In the genomic region with DNA sequence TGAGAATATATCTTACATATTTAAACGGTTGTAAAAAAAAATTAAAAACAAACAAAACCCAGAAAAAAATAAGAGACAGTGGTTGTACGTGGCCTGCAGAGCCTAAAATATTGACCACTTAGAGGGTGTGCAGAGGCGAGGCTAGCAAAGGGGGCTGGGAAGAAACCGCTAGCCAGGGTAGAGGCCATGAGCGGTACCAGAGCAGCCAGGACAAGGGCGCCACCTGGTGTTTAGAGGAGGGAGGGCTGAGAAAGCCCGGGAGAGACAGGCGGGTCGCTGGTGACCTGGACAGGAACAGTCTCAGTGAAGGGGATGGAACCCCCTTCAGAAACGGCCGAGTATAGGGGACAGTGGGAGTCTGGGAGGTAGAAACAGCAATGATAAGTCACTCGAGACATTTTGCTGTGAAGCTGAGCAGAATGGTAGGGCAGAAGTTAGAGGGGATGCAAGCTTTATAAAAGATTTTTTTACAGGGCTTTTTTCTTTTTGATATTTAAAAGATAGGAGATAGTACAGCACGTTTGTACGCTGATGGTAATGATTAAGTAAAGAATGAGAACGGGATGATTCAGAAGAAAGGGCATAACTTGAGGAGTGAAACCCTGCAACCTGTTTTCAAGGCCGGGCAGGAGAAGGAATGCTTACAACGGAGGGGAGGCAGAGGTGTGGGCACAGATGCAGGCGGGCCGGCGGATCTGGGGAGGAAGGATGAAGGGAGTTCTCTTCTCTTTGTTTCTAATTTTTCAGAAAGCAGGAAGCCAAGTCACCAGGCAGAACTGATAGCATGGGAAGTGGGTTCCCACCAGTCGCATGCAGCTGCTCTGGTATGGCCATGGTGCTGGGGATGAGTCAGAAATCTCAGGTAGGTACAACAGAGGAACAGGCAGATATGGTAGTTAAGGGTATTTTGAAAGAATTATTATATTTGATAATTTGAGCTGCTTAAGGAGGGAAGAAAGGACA, we compare ENCODE assay signal across 8 cellular contexts.
DNase-seq lines count a peak whose midpoint lies in the region; ATAC-seq, FAIRE-seq and TF ChIP-seq lines count a peak whose summit lies in the region.

No MANE protein-coding gene starts in this region.

- TF ChIP-seq POLR2A in IMR-90 (IDR thresholded peaks at IDR 0.05; ENCODE audit: low read depth, low read length): no peak

- peaks cover 6% of the 10 kb centered on the region for H3K27me3 Mint-ChIP-seq in activated naive CD4-positive, alpha-beta T cell treated with anti-CD3 and anti-CD28 coated beads for 36 hours (ENCODE audit: low read depth)

- CTCF ChIA-PET in IMR-90 (lab: Yijun Ruan, JAX): interaction anchor here (0.6 to 1.5 kb wide), 4 partner anchors 17 to 77 kb away, joined by 3 to 13 read pairs (median 3); partner anchors contain the start of genes FAM229B and TUBE1
- CTCF ChIA-PET in activated naive CD4-positive, alpha-beta T cell treated with anti-CD3 and anti-CD28 coated beads for 36 hours (lab: Charles Lee): interaction anchor here (0.6 to 8.1 kb wide), 53 partner anchors 9 to 905 kb away, joined by 3 to 140 read pairs (median 4); partner anchors contain the start of genes CCN6, FAM229B and TUBE1

- H3K36me3 Mint-ChIP-seq in activated naive CD4-positive, alpha-beta T cell treated with anti-CD3 and anti-CD28 coated beads for 36 hours (ENCODE audit: low read depth): no peaks in the 10 kb centered on the region

- no peak overlapping the region for H4K91ac ChIP-seq in IMR-90 (ENCODE audit: insufficient read depth, low read depth, low read length)

- POLR2A ChIA-PET in IMR-90 (lab: Charles Lee; ENCODE audit: unreplicated experiment): interaction anchor here (0.6 kb wide), 1 partner anchor 83 kb away, joined by 3 read pairs; no protein-coding TSS in a partner anchor

- no peak overlapping the region for H3K56ac ChIP-seq in IMR-90 (ENCODE audit: extremely low read depth, insufficient read depth, low read length)

- H3K36me3 ChIP-seq in ES-I3 (ENCODE audit: insufficient read depth, low read length) (no peaks in the 10 kb centered on the region), IMR-90 (ENCODE audit: control insufficient read depth, insufficient read depth, low read length) (peaks cover 43% of the 10 kb centered on the region), right atrium auricular region (peaks cover 55% of the 10 kb centered on the region), small intestine (ENCODE audit: control insufficient read depth in 2 of 2, insufficient read depth in 2 of 2, low read length in 2 of 2) (no peaks in the 10 kb centered on the region)

- H2AFZ ChIP-seq in IMR-90 (replicated peaks; ENCODE audit: low read length, poor library complexity): peak overlapping the region; percentile 67

- H3K9me3 ChIP-seq in ES-I3 (ENCODE audit: control insufficient read depth, insufficient read depth, low read length) (no peaks in the 10 kb centered on the region), IMR-90 (ENCODE audit: control insufficient read depth, insufficient read depth, low read length) (no peaks in the 10 kb centered on the region), right atrium auricular region (no peaks in the 10 kb centered on the region), small intestine (ENCODE audit: control insufficient read depth, low read depth) (no peaks in the 10 kb centered on the region)

- no peak overlapping the region for H4K8ac ChIP-seq in IMR-90 (ENCODE audit: low read depth in 2 of 2, low read length in 2 of 2)

- no peak overlapping the region for H3K18ac ChIP-seq in IMR-90 (ENCODE audit: low read depth, low read length)

- H3K9ac ChIP-seq in ES-I3 (ENCODE audit: low read depth, low read length): peak overlapping the region; percentile 22; the same call in 1 of the 2 replicates
- H3K9ac ChIP-seq in IMR-90 (ENCODE audit: low read depth, low read length): no peak overlapping the region

- H3K27me3 ChIP-seq in IMR-90 (ENCODE audit: control insufficient read depth, insufficient read depth, low read length): no peaks in the 10 kb centered on the region
- H3K27me3 ChIP-seq in right atrium auricular region: no peaks in the 10 kb centered on the region
- H3K27me3 ChIP-seq in small intestine (ENCODE audit: control insufficient read depth in 2 of 2, insufficient read depth in 2 of 2, low read length in 2 of 2): no peaks in the 10 kb centered on the region

- no peak overlapping the region for H2AK9ac ChIP-seq in IMR-90 (replicated peaks; ENCODE audit: low read depth, low read length, poor library complexity)

- H3K14ac ChIP-seq in IMR-90 (replicated peaks; ENCODE audit: low read depth, low read length): no peak overlapping the region

- peak; percentile 67 for TF ChIP-seq CTCF in IMR-90 (conservative IDR thresholded peaks at IDR 0.05; ENCODE audit: low read depth, low read length)
- TF ChIP-seq CTCF in right atrium auricular region (IDR thresholded peaks at IDR 0.05): peak; percentile 33 to 67

- H2BK120ac ChIP-seq in IMR-90 (ENCODE audit: low read depth, low read length): no peak overlapping the region

- no peaks in the 10 kb centered on the region for H4K20me1 ChIP-seq in IMR-90 (ENCODE audit: insufficient read depth, low read length)

- H3K27ac Mint-ChIP-seq in activated naive CD4-positive, alpha-beta T cell treated with anti-CD3 and anti-CD28 coated beads for 36 hours: peak overlapping the region; percentile 37

- H2BK20ac ChIP-seq in IMR-90 (ENCODE audit: low read depth, low read length): 0 out of 2 replicates have a peak overlapping the region, but pooled peaks have one; percentile 18

- no peak overlapping the region for H4K5ac ChIP-seq in IMR-90 (ENCODE audit: low read depth, low read length)

- no peak overlapping the region for H2BK5ac ChIP-seq in IMR-90 (ENCODE audit: low read depth, low read length, poor library complexity, severe bottlenecking)

- H3K79me1 ChIP-seq in IMR-90 (ENCODE audit: low read depth in 1 of 2, low read length in 2 of 2): no peaks in the 10 kb centered on the region

- intact Hi-C loops in IMR-90 (cut with micrococcal nuclease): loop anchor here (2.0 kb wide), 1 partner anchor 77 kb away; the partner anchor contains the start of genes FAM229B and TUBE1
- intact Hi-C loops in activated naive CD4-positive, alpha-beta T cell treated with anti-CD3 and anti-CD28 coated beads for 36 hours (cut with micrococcal nuclease): loop anchor here (1.0 to 2.0 kb wide), 5 partner anchors 76 to 904 kb away; partner anchors contain the start of genes FAM229B and TUBE1

- H3K4me3 Mint-ChIP-seq in activated naive CD4-positive, alpha-beta T cell treated with anti-CD3 and anti-CD28 coated beads for 36 hours: peak overlapping the region; percentile 61

- no peak overlapping the region for H2AK5ac ChIP-seq in IMR-90 (ENCODE audit: low read depth, low read length)

- ATAC-seq in GM21576 (IDR thresholded peaks at IDR 0.05; ENCODE audit: unreplicated experiment): peak; percentile 99
- peak; percentile 57 for ATAC-seq in IMR-90 (ENCODE audit: low read depth)

- H3K4me1 ChIP-seq in ES-I3 (ENCODE audit: insufficient read depth, low read length) (peaks cover 2% of the 10 kb centered on the region; the same call in 1 of the 2 replicates), IMR-90 (ENCODE audit: control insufficient read depth, insufficient read depth, low read length) (no peaks in the 10 kb centered on the region), right atrium auricular region (no peaks in the 10 kb centered on the region), small intestine (ENCODE audit: control insufficient read depth in 2 of 2, insufficient read depth in 1 of 2, low read depth in 1 of 2, low read length in 1 of 2) (peaks cover 0 to 3% of the 10 kb centered on the region in 2 donors)

- H3K23ac ChIP-seq in IMR-90 (ENCODE audit: low read depth, low read length): no peak overlapping the region

- H3K9me3 Mint-ChIP-seq in activated naive CD4-positive, alpha-beta T cell treated with anti-CD3 and anti-CD28 coated beads for 36 hours: no peaks in the 10 kb centered on the region

- in situ Hi-C loops in IMR-90 (cut with MboI; ENCODE audit: low sequenced_read_pairs): no loop called here

- FAIRE-seq in small intestine (lab: Jason Lieb, UNC): no peak

- H2BK15ac ChIP-seq in IMR-90 (ENCODE audit: low read depth, low read length): no peak overlapping the region

- H3K4ac ChIP-seq in IMR-90 (ENCODE audit: low read depth, low read length): no peak overlapping the region

- dilution Hi-C loops in IMR-90 (cut with HindIII; ENCODE audit: low sequenced_read_pairs, unreplicated experiment): no loop called here

- DNase-seq in IMR-90 (peak; percentile 31), SK-N-DZ (ENCODE audit: low spot score) (peak; percentile 84), right atrium auricular region (ENCODE audit: low spot score) (no peak), small intestine (peak; percentile 53), T1000 (lab: John Stamatoyannopoulos, UW) (no peak)
- DNase-seq in activated naive CD4-positive, alpha-beta T cell treated with anti-CD3 and anti-CD28 coated beads for 36 hours: peak; percentile 91

- no peaks in the 10 kb centered on the region; the same call in 1 of the 2 replicates for H3K9me1 ChIP-seq in IMR-90 (ENCODE audit: insufficient read depth, low read length)

- H3K4me3 ChIP-seq in IMR-90 (ENCODE audit: insufficient read depth, low read depth, low read length): no peak overlapping the region
- no peak overlapping the region for H3K4me3 ChIP-seq in right atrium auricular region
- H3K4me3 ChIP-seq in small intestine (ENCODE audit: low read depth in 1 of 2, low read length in 2 of 2): no peak overlapping the region

- H3K4me2 ChIP-seq in IMR-90 (ENCODE audit: low read depth, low read length): no peak overlapping the region

- WGBS in IMR-90 (ENCODE audit: extremely low coverage in 2 of 2, insufficient read length in 1 of 2), 2 experiments: 64% methylated on average over 8 of the region's 21 CpGs; no CpG with 5 or more reads in 1 of the 2 experiments
- 19 to 36% (median 25%) methylated on average over 21 of the region's 21 CpGs for WGBS in small intestine, 3 donors

- no TSS peak for BruUV-seq in IMR-90 (replicated peaks; lab: Mats Ljungman, UMichigan)

- peaks cover 12% of the 10 kb centered on the region for H3K4me1 Mint-ChIP-seq in activated naive CD4-positive, alpha-beta T cell treated with anti-CD3 and anti-CD28 coated beads for 36 hours (ENCODE audit: low read depth)

- H3K27ac ChIP-seq in IMR-90 (ENCODE audit: insufficient read depth, low read length): no peak overlapping the region
- no peak overlapping the region for H3K27ac ChIP-seq in right atrium auricular region
- H3K27ac ChIP-seq in small intestine (ENCODE audit: low read depth in 1 of 2, low read length in 1 of 2): no peak overlapping the region

- TF ChIP-seq RAD21 in IMR-90 (IDR thresholded peaks at IDR 0.05; ENCODE audit: low read length): peak; percentile 84

TF ChIP-seq in IMR-90, 13 proteins besides CTCF, POLR2A, EP300 and RAD21:
- peak; percentile 78 for TF ChIP-seq SMC3 (IDR thresholded peaks at IDR 0.05; ENCODE audit: low read depth, low read length)
- TF ChIP-seq CHD1 (IDR thresholded peaks at IDR 0.05; ENCODE audit: low read depth, low read length): no peak
- TF ChIP-seq MAFK (IDR thresholded peaks at IDR 0.05; ENCODE audit: low read depth, low read length): no peak

Comparison
In these comparisons a context has a peak if more than half of its experiments do, and no peak if none do; other contexts are left out.
1. DNase-seq: peak in IMR-90 (single experiment), SK-N-DZ (single experiment), activated naive CD4-positive, alpha-beta T cell treated with anti-CD3 and anti-CD28 coated beads for 36 hours (single experiment) and small intestine (single experiment); none in right atrium auricular region (single experiment) and T1000 (single experiment).